18 cellular contexts compared by ENCODE assay signal in the genomic region with DNA sequence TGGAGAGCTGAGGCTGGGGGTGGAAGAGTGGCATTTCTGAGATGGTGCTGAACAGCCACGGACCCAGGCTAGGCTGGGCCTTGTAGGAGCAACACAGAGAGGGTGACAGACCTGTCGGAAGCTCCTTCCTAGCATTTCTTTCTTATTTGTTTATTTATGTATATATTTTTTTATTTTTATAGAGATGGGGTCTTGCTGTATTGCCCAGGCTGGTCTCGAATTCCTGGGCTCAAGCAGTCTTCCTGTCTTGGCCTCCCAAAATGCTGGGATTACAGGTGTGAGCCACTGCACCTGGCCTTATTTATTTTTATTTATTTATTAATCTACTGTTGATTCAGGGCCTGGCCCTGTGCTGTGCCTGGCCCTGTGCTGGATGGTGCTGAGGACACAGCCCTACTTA. TPM values are rescaled to one million over a fixed set of nuclear protein-coding genes. Genes with fewer than 3 reads are reported as not detected.
DNase-seq lines count a peak whose midpoint lies in the region; ATAC-seq and TF ChIP-seq lines count a peak whose summit lies in the region.
"Had no signal": no experiment of that assay in that cellular context is flagged by ENCODE, and none has a peak within 500 bp of the region (broad histone marks: within the 10 kb centered on the region; RNA-seq: fewer than 3 reads in every experiment).

No MANE protein-coding gene starts in this region.

- H3K9me3 Mint-ChIP-seq in activated CD4-positive, alpha-beta T cell treated with anti-CD3 and anti-CD28 coated beads for 36 hours (ENCODE audit: low read depth) = no peaks in the 10 kb centered on the region
- H3K9me3 Mint-ChIP-seq in Calu3 (ENCODE audit: low read depth, unreplicated experiment) (no peaks in the 10 kb centered on the region), MCF 10A (ENCODE audit: unreplicated experiment) (no peaks in the 10 kb centered on the region), Caco-2 (ENCODE audit: unreplicated experiment) (no peaks in the 10 kb centered on the region)
- H3K9me3 Mint-ChIP-seq: activated naive CD4-positive, alpha-beta T cell treated with anti-CD3 and anti-CD28 coated beads, Interleukin-2, amount 50 U/mL, for 24 hours had no signal

- H3K4me1 ChIP-seq in neuronal stem cell (ENCODE audit: control insufficient read depth in 2 of 2, insufficient read depth in 1 of 2, low read depth in 1 of 2, low read length in 2 of 2) = peaks cover 7 to 8% of the 10 kb centered on the region in 2 donors
- peaks cover 9% of the 10 kb centered on the region; the same call in 1 of the 2 replicates for H3K4me1 ChIP-seq in Caco-2

- H3K36me3 ChIP-seq in neuronal stem cell (replicated peaks in 1 of 2; ENCODE audit: control insufficient read depth in 2 of 2, insufficient read depth in 2 of 2, low read length in 2 of 2) = peaks cover 16 to 40% of the 10 kb centered on the region in 2 donors
- H3K36me3 ChIP-seq in Caco-2 (ENCODE audit: control insufficient read depth, insufficient read depth, low read length) = no peaks in the 10 kb centered on the region

- no peaks in the 10 kb centered on the region for H3K27me3 Mint-ChIP-seq in activated CD4-positive, alpha-beta T cell treated with anti-CD3 and anti-CD28 coated beads for 36 hours
- H3K27me3 Mint-ChIP-seq in Calu3 (ENCODE audit: unreplicated experiment) = no peaks in the 10 kb centered on the region
- no peaks in the 10 kb centered on the region for H3K27me3 Mint-ChIP-seq in MCF 10A (ENCODE audit: insufficient read depth, unreplicated experiment)
- no peaks in the 10 kb centered on the region for H3K27me3 Mint-ChIP-seq in Caco-2 (ENCODE audit: insufficient read depth, unreplicated experiment)
- H3K27me3 Mint-ChIP-seq: activated naive CD4-positive, alpha-beta T cell treated with anti-CD3 and anti-CD28 coated beads, Interleukin-2, amount 50 U/mL, for 24 hours had no signal

- no peak overlapping the region for H2BK120ac ChIP-seq in neuronal stem cell (ENCODE audit: low read depth, low read length)

- no peak for ATAC-seq in activated CD4-positive, alpha-beta T cell treated with anti-CD3 and anti-CD28 coated beads for 36 hours

- no peak overlapping the region for H3K14ac ChIP-seq in neuronal stem cell (ENCODE audit: low read length)

- H3K4me2 ChIP-seq in neuronal stem cell (ENCODE audit: insufficient read depth, low read length, poor library complexity, severe bottlenecking) = no peak overlapping the region
- H3K4me2 ChIP-seq: KMS-11 had no signal

- H3K4ac ChIP-seq in neuronal stem cell (ENCODE audit: low read length) = no peak overlapping the region

- H2AFZ ChIP-seq in neuronal stem cell (ENCODE audit: low read length) = no peak overlapping the region

- POLR2A ChIA-PET in activated CD4-positive, alpha-beta T cell treated with anti-CD3 and anti-CD28 coated beads for 36 hours (lab: Charles Lee) = interaction anchor here (1.6 kb wide), 1 partner anchor 32 kb away, joined by 5 read pairs; no protein-coding TSS in a partner anchor
- POLR2A ChIA-PET in MCF 10A (lab: Yijun Ruan, JAX) = interaction anchor here (0.7 to 1.5 kb wide), 2 partner anchors 10 to 32 kb away, joined by 3 to 6 read pairs; a partner anchor contains a TSS
- POLR2A ChIA-PET in Caco-2 (lab: Charles Lee) = no interaction called here

- H3K4me3 ChIP-seq in neuronal stem cell (ENCODE audit: low read length in 2 of 2) = no peak overlapping the region
- no peak overlapping the region for H3K4me3 ChIP-seq in Caco-2 (ENCODE audit: low read depth, low read length)
- H3K4me3 ChIP-seq: suprapubic skin had no signal

- no peak overlapping the region for H3K23ac ChIP-seq in neuronal stem cell (ENCODE audit: low read depth, low read length, poor library complexity)

- peaks cover 28% of the 10 kb centered on the region for H3K36me3 Mint-ChIP-seq in activated CD4-positive, alpha-beta T cell treated with anti-CD3 and anti-CD28 coated beads for 36 hours (ENCODE audit: low read depth)
- H3K36me3 Mint-ChIP-seq in Calu3 (ENCODE audit: insufficient read depth, unreplicated experiment) (peaks cover 33% of the 10 kb centered on the region), MCF 10A (ENCODE audit: insufficient read depth, unreplicated experiment) (peaks cover 50% of the 10 kb centered on the region), Caco-2 (ENCODE audit: insufficient read depth, unreplicated experiment) (peaks cover 15% of the 10 kb centered on the region)

- BruUV-seq in Calu3 (replicated peaks; lab: Mats Ljungman, UMichigan) (no TSS peak), MCF 10A (replicated peaks; lab: Mats Ljungman, UMichigan) (no TSS peak), Caco-2 (replicated peaks; lab: Mats Ljungman, UMichigan) (no TSS peak)

- peak overlapping the region; percentile 16 for H2BK5ac ChIP-seq in neuronal stem cell (ENCODE audit: low read length)

- no peaks in the 10 kb centered on the region for H3K9me3 ChIP-seq in neuronal stem cell (replicated peaks in 1 of 2; ENCODE audit: control insufficient read depth in 2 of 2, insufficient read depth in 1 of 2, low read depth in 1 of 2, low read length in 2 of 2)
- H3K9me3 ChIP-seq in Caco-2 = no peaks in the 10 kb centered on the region
- H3K9me3 ChIP-seq: suprapubic skin had no signal

- H3K27me3 ChIP-seq in neuronal stem cell (ENCODE audit: control insufficient read depth in 3 of 3, insufficient read depth in 3 of 3, low read depth in 1 of 3, low read length in 3 of 3) (no peaks in the 10 kb centered on the region), Caco-2 (replicated peaks; ENCODE audit: control insufficient read depth, insufficient read depth, low read length) (no peaks in the 10 kb centered on the region)
- H3K27me3 ChIP-seq: suprapubic skin had no signal

- no peak overlapping the region for H3K9ac ChIP-seq in neuronal stem cell (ENCODE audit: low read depth, low read length, poor library complexity)
- H3K9ac ChIP-seq: KMS-11 had no signal

- H3K79me1 ChIP-seq in neuronal stem cell (ENCODE audit: low read depth, low read length) = peaks cover 22% of the 10 kb centered on the region

- H4K91ac ChIP-seq in neuronal stem cell (ENCODE audit: low read depth, low read length, poor library complexity) = no peak overlapping the region

- H2BK12ac ChIP-seq in neuronal stem cell (ENCODE audit: low read length) = no peak overlapping the region

- H3K27ac ChIP-seq in neuronal stem cell (replicated peaks; ENCODE audit: low read length) = no peak overlapping the region
- H3K27ac ChIP-seq: HL-60, KMS-11, suprapubic skin had no signal

- no peak overlapping the region for H3K4me3 Mint-ChIP-seq in activated CD4-positive, alpha-beta T cell treated with anti-CD3 and anti-CD28 coated beads for 36 hours
- H3K4me3 Mint-ChIP-seq in Calu3 (ENCODE audit: low read depth, unreplicated experiment) = no peak overlapping the region
- H3K4me3 Mint-ChIP-seq in MCF 10A (ENCODE audit: unreplicated experiment) = peak overlapping the region; percentile 57
- H3K4me3 Mint-ChIP-seq in Caco-2 (ENCODE audit: unreplicated experiment) = no peak overlapping the region

- H3K4me1 Mint-ChIP-seq in activated CD4-positive, alpha-beta T cell treated with anti-CD3 and anti-CD28 coated beads for 36 hours = peaks cover 55% of the 10 kb centered on the region
- H3K4me1 Mint-ChIP-seq in Calu3 (ENCODE audit: low read depth, unreplicated experiment) (peaks cover 29% of the 10 kb centered on the region), MCF 10A (ENCODE audit: insufficient read depth, unreplicated experiment) (peaks cover 42% of the 10 kb centered on the region), Caco-2 (ENCODE audit: low read depth, unreplicated experiment) (peaks cover 16% of the 10 kb centered on the region)

- no peak for TF ChIP-seq CTCF in Calu3 (IDR thresholded peaks at IDR 0.05; ENCODE audit: unreplicated experiment)
- TF ChIP-seq CTCF in MCF 10A (IDR thresholded peaks at IDR 0.05; ENCODE audit: unreplicated experiment) = no peak
- no peak for TF ChIP-seq CTCF in Caco-2 (IDR thresholded peaks at IDR 0.05; ENCODE audit: insufficient read depth in 1 of 2, low read depth in 1 of 2, low read length in 1 of 2, severe bottlenecking in 1 of 2, unreplicated experiment in 1 of 2)

- WGBS in neuronal stem cell (ENCODE audit: extremely low coverage in 2 of 2, insufficient read length in 2 of 2, insufficient replicate concordance in 1 of 2), 2 donors = no CpG with 5 or more reads among the region's 3 CpGs

- H3K27ac Mint-ChIP-seq in activated CD4-positive, alpha-beta T cell treated with anti-CD3 and anti-CD28 coated beads for 36 hours = peak overlapping the region; percentile 76
- H3K27ac Mint-ChIP-seq in Calu3 (ENCODE audit: unreplicated experiment) (peak overlapping the region; percentile 4), MCF 10A (ENCODE audit: low read depth, unreplicated experiment) (peak overlapping the region; percentile 50), Caco-2 (ENCODE audit: unreplicated experiment) (no peak overlapping the region)
- H3K27ac Mint-ChIP-seq: activated naive CD4-positive, alpha-beta T cell treated with anti-CD3 and anti-CD28 coated beads, Interleukin-2, amount 50 U/mL, for 24 hours had no signal

- H3K18ac ChIP-seq in neuronal stem cell (ENCODE audit: low read length) = peak overlapping the region; percentile 1

- CTCF ChIA-PET in activated CD4-positive, alpha-beta T cell treated with anti-CD3 and anti-CD28 coated beads for 36 hours (lab: Charles Lee) = interaction anchor here (1.2 kb wide), 1 partner anchor 23 kb away, joined by 5 read pairs; no protein-coding TSS in a partner anchor
- CTCF ChIA-PET in Calu3 (lab: Charles Lee) (no interaction called here), MCF 10A (lab: Yijun Ruan, JAX) (interaction anchor here (1.3 kb wide), 1 partner anchor 30 kb away, joined by 4 read pairs; no protein-coding TSS in a partner anchor), Caco-2 (lab: Charles Lee) (no interaction called here)

- no peak overlapping the region for H2AK5ac ChIP-seq in neuronal stem cell (ENCODE audit: low read depth, low read length)

- no peak overlapping the region for H4K8ac ChIP-seq in neuronal stem cell (ENCODE audit: low read depth, low read length)

- intact Hi-C loops in activated CD4-positive, alpha-beta T cell treated with anti-CD3 and anti-CD28 coated beads for 36 hours (cut with DNase I, micrococcal nuclease) = no loop called here
- intact Hi-C loops in Calu3 (cut with micrococcal nuclease; ENCODE audit: unreplicated experiment) (no loop called here), MCF 10A (cut with micrococcal nuclease) (no loop called here), Caco-2 (cut with micrococcal nuclease; ENCODE audit: unreplicated experiment) (no loop called here)

- no peak for DNase-seq in activated CD4-positive, alpha-beta T cell treated with anti-CD3 and anti-CD28 coated beads for 36 hours
- no peak for DNase-seq in activated CD4-positive, alpha-beta T cell treated with anti-CD3 and anti-CD28 coated beads for 4 hours
- no peak for DNase-seq in Calu3
- DNase-seq in MCF 10A (ENCODE audit: unreplicated experiment) = no peak
- DNase-seq in neuronal stem cell (ENCODE audit: low spot score) = no peak
- DNase-seq in Caco-2 = no peak
- DNase-seq in OCI-M2 (lab: John Stamatoyannopoulos, UW; ENCODE audit: unreplicated experiment) = no peak
- no peak for DNase-seq in NCI-H510A treated with DMSO at 0.1 percent for 48 hours (lab: John Stamatoyannopoulos, UW)
- DNase-seq: erythroblast; head of caudate nucleus; NCI-H1417; NCI-H2227 treated with DMSO at 0.1 percent for 48 hours; SHP77; stimulated activated CD4-positive, alpha-beta T cell treated with anti-CD3 and anti-CD28 coated beads, Interleukin-15, amount 100 ng/mL, for 24 hours had no signal

- H2BK15ac ChIP-seq in neuronal stem cell (ENCODE audit: low read length) = no peak overlapping the region

RNA-seq across cellular contexts. Expression of a gene that starts 6.5 kb away (rescaled TPM):
- total RNA-seq in activated CD4-positive, alpha-beta T cell treated with anti-CD3 and anti-CD28 coated beads for 36 hours = 10 to 100 TPM; 62.8 to 66.3 TPM
- total RNA-seq in Calu3 (2022) (72.6 and 75.5 TPM in 2 replicates), MCF 10A (2022) (66.9 and 67.9 TPM in 2 replicates), Caco-2 (2022) (44.8 and 47.8 TPM in 2 replicates)
- 38.5 TPM for polyA plus RNA-seq in neuronal stem cell (2013, experiment 1 of 2)
- polyA plus RNA-seq in neuronal stem cell (2013, experiment 2 of 2) = 37.8 TPM

RNA-seq across cellular contexts. Expression of a gene that starts 20.6 kb away (rescaled TPM):
- 10 to 100 TPM; 65.5 to 66.4 TPM for total RNA-seq in activated CD4-positive, alpha-beta T cell treated with anti-CD3 and anti-CD28 coated beads for 36 hours
- 100 and 124 TPM in 2 replicates for total RNA-seq in Calu3 (2022)
- 27.8 and 35.1 TPM in 2 replicates for total RNA-seq in MCF 10A (2022)
- polyA plus RNA-seq in neuronal stem cell (2013, experiment 1 of 2) = 77.7 TPM
- polyA plus RNA-seq in neuronal stem cell (2013, experiment 2 of 2) = 78.0 TPM
- 134 and 149 TPM in 2 replicates for total RNA-seq in Caco-2 (2022)

RNA-seq across cellular contexts. Expression of a gene that starts 26.4 kb away (rescaled TPM):
- 1 to 10 TPM in 1 of 2 experiments, under 1 TPM in 1; 0.63 to 1.0 TPM for total RNA-seq in activated CD4-positive, alpha-beta T cell treated with anti-CD3 and anti-CD28 coated beads for 36 hours
- total RNA-seq in Calu3 (2022) (1.7 and 2.4 TPM in 2 replicates), MCF 10A (2022) (0.30 and 0.64 TPM in 2 replicates), Caco-2 (2022) (2.8 and 2.9 TPM in 2 replicates)
- polyA plus RNA-seq in neuronal stem cell (2013, experiment 1 of 2) = 2.2 TPM
- 2.0 TPM for polyA plus RNA-seq in neuronal stem cell (2013, experiment 2 of 2)

RNA-seq across cellular contexts. Expression of a gene that starts 26.9 kb away (rescaled TPM):
- total RNA-seq in activated CD4-positive, alpha-beta T cell treated with anti-CD3 and anti-CD28 coated beads for 36 hours = 10 to 100 TPM; 43.4 to 53.9 TPM
- total RNA-seq in Calu3 (2022) = 68.3 and 72.4 TPM in 2 replicates
- total RNA-seq in MCF 10A (2022) = 9.5 and 30.6 TPM in 2 replicates
- 134 TPM for polyA plus RNA-seq in neuronal stem cell (2013, experiment 1 of 2)
- 128 TPM for polyA plus RNA-seq in neuronal stem cell (2013, experiment 2 of 2)
- total RNA-seq in Caco-2 (2022) = 94.0 and 103 TPM in 2 replicates

RNA-seq across cellular contexts. Expression of a gene that starts 33.1 kb away (rescaled TPM):
- 10 to 100 TPM; 32.6 to 43.5 TPM for total RNA-seq in activated CD4-positive, alpha-beta T cell treated with anti-CD3 and anti-CD28 coated beads for 36 hours
- total RNA-seq in Calu3 (2022) = 58.8 and 60.6 TPM in 2 replicates
- 53.5 and 54.5 TPM in 2 replicates for total RNA-seq in MCF 10A (2022)
- 67.3 TPM for polyA plus RNA-seq in neuronal stem cell (2013, experiment 1 of 2)
- 64.6 TPM for polyA plus RNA-seq in neuronal stem cell (2013, experiment 2 of 2)
- 59.6 and 60.2 TPM in 2 replicates for total RNA-seq in Caco-2 (2022)

Comparison
In these comparisons a context has a peak if more than half of its experiments do, and no peak if none do; other contexts are left out.
1. CTCF ChIA-PET loops: an anchor here in activated CD4-positive, alpha-beta T cell treated with anti-CD3 and anti-CD28 coated beads for 36 hours (1.2 kb wide) and MCF 10A (1.3 kb wide); none called in Calu3 and Caco-2.